In genomic region chr18:54261894-54262293, GRCh38 we compare ENCODE assay signal across 8 cellular contexts. TPM values are rescaled to one million over a fixed set of nuclear protein-coding genes. Genes with fewer than 3 reads are reported as not detected.
DNase-seq lines count a peak whose midpoint lies in the region; ATAC-seq and TF ChIP-seq lines count a peak whose summit lies in the region.

No MANE protein-coding gene starts in this region.

- H3K27me3 Mint-ChIP-seq in activated T-cell treated with anti-CD3 and anti-CD28 coated beads, Interleukin-2, amount 50 U/mL, for 4 hours (ENCODE audit: low read depth): no peaks in the 10 kb centered on the region
- no peaks in the 10 kb centered on the region for H3K27me3 Mint-ChIP-seq in stimulated activated naive B cell treated with anti-CD40 and anti-IgM and Interleukin-4, amounts not matched to agents 10 μg/mL and 1 μg/mL and 100 μg/mL, for 72 hours

- DNase-seq in activated T-cell treated with anti-CD3 and anti-CD28 coated beads for 24 hours (ENCODE audit: low read depth): peak; percentile 37
- DNase-seq in activated T-cell treated with anti-CD3 and anti-CD28 coated beads for 4 hours: no peak
- DNase-seq in activated T-cell treated with anti-CD3 and anti-CD28 coated beads, Interleukin-2, amount 50 U/mL, for 4 hours: no peak
- DNase-seq in stimulated activated naive B cell treated with anti-CD40 and anti-IgM and Interleukin-4, amounts not matched to agents 10 μg/mL and 1 μg/mL and 100 μg/mL, for 72 hours: peak; percentile 41
- no peak for DNase-seq in glomerular visceral epithelial cell (ENCODE audit: extremely low spot score)
- no peak for DNase-seq in HEK293T (ENCODE audit: extremely low spot score)
- no peak for DNase-seq in NCI-H510A treated with DMSO at 0.1 percent for 48 hours (lab: John Stamatoyannopoulos, UW)

- CTCF ChIA-PET in HEK293T (lab: Yijun Ruan, JAX): no interaction called here

- H3K4me1 Mint-ChIP-seq in activated T-cell treated with anti-CD3 and anti-CD28 coated beads, Interleukin-2, amount 50 U/mL, for 4 hours (ENCODE audit: low read depth): peaks cover 46% of the 10 kb centered on the region
- peaks cover 29 to 59% of the 10 kb centered on the region in 2 donors for H3K4me1 Mint-ChIP-seq in stimulated activated naive B cell treated with anti-CD40 and anti-IgM and Interleukin-4, amounts not matched to agents 10 μg/mL and 1 μg/mL and 100 μg/mL, for 72 hours

- no peaks in the 10 kb centered on the region for H3K9me3 Mint-ChIP-seq in activated T-cell treated with anti-CD3 and anti-CD28 coated beads, Interleukin-2, amount 50 U/mL, for 4 hours
- H3K9me3 Mint-ChIP-seq in stimulated activated naive B cell treated with anti-CD40 and anti-IgM and Interleukin-4, amounts not matched to agents 10 μg/mL and 1 μg/mL and 100 μg/mL, for 72 hours: no peaks in the 10 kb centered on the region

- ATAC-seq in HG03103 (IDR thresholded peaks at IDR 0.05; ENCODE audit: low read depth, unreplicated experiment): peak; percentile 74
- ATAC-seq in activated T-cell treated with anti-CD3 and anti-CD28 coated beads, Interleukin-2, amount 50 U/mL, for 4 hours: peak; percentile 70 to 77
- ATAC-seq in stimulated activated naive B cell treated with anti-CD40 and anti-IgM and Interleukin-4, amounts not matched to agents 10 μg/mL and 1 μg/mL and 100 μg/mL, for 72 hours (replicated peaks): peak; percentile 80 to 84

- H3K4me3 Mint-ChIP-seq in activated T-cell treated with anti-CD3 and anti-CD28 coated beads, Interleukin-2, amount 50 U/mL, for 4 hours: no peak overlapping the region
- H3K4me3 Mint-ChIP-seq in stimulated activated naive B cell treated with anti-CD40 and anti-IgM and Interleukin-4, amounts not matched to agents 10 μg/mL and 1 μg/mL and 100 μg/mL, for 72 hours: peak overlapping the region; percentile 59 to 69

- H3K27ac Mint-ChIP-seq in stimulated activated naive B cell treated with anti-CD40 and anti-IgM and Interleukin-4, amounts not matched to agents 10 μg/mL and 1 μg/mL and 100 μg/mL, for 72 hours: peak overlapping the region; percentile 93

- POLR2A ChIA-PET in HEK293T (lab: Yijun Ruan, JAX): no interaction called here

- H3K36me3 Mint-ChIP-seq in activated T-cell treated with anti-CD3 and anti-CD28 coated beads, Interleukin-2, amount 50 U/mL, for 4 hours (ENCODE audit: insufficient read depth): no peaks in the 10 kb centered on the region
- peaks cover 0 to 5% of the 10 kb centered on the region in 2 donors for H3K36me3 Mint-ChIP-seq in stimulated activated naive B cell treated with anti-CD40 and anti-IgM and Interleukin-4, amounts not matched to agents 10 μg/mL and 1 μg/mL and 100 μg/mL, for 72 hours

TF ChIP-seq in HEK293T, 16 proteins besides CTCF, POLR2A, EP300 and RAD21:
- TF ChIP-seq L3MBTL2 (conservative IDR thresholded peaks at IDR 0.05) (no peak), FOXA1 (IDR thresholded peaks at IDR 0.05) (no peak), BHLHE40 (IDR thresholded peaks at IDR 0.05; ENCODE audit: borderline replicate concordance) (no peak), SP1 (IDR thresholded peaks at IDR 0.05) (no peak), LEF1 (IDR thresholded peaks at IDR 0.05; ENCODE audit: borderline replicate concordance) (no peak), NFRKB (IDR thresholded peaks at IDR 0.05) (no peak), CTBP1 (IDR thresholded peaks at IDR 0.05; ENCODE audit: borderline replicate concordance) (no peak), FOXK2 (IDR thresholded peaks at IDR 0.05) (no peak), HDGF (IDR thresholded peaks at IDR 0.05; ENCODE audit: borderline replicate concordance) (no peak), SUZ12 (IDR thresholded peaks at IDR 0.05) (no peak), TARDBP (IDR thresholded peaks at IDR 0.05) (no peak), ELF4 (IDR thresholded peaks at IDR 0.05) (no peak), FOXM1 (IDR thresholded peaks at IDR 0.05; ENCODE audit: borderline replicate concordance) (no peak)
- TF ChIP-seq, protein P1, sequence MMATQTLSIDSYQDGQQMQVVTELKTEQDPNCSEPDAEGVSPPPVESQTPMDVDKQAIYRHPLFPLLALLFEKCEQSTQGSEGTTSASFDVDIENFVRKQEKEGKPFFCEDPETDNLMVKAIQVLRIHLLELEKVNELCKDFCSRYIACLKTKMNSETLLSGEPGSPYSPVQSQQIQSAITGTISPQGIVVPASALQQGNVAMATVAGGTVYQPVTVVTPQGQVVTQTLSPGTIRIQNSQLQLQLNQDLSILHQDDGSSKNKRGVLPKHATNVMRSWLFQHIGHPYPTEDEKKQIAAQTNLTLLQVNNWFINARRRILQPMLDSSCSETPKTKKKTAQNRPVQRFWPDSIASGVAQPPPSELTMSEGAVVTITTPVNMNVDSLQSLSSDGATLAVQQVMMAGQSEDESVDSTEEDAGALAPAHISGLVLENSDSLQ (IDR thresholded peaks at IDR 0.05): no peak
TF ChIP-seq in HEK293T: peak in this region for 0.

RNA-seq across cellular contexts. Expression of gene POLI, which starts 7.4 kb away (rescaled TPM):
- 10 to 100 TPM in 1 of 3 donors, 1 to 10 TPM in 2; 9.0 to 10.2 (median 9.5) TPM for total RNA-seq in activated T-cell treated with anti-CD3 and anti-CD28 coated beads, Interleukin-2, amount 50 U/mL, for 4 hours

RNA-seq across cellular contexts. Expression of gene MBD2, which starts 37.4 kb away (rescaled TPM):
- total RNA-seq in activated T-cell treated with anti-CD3 and anti-CD28 coated beads, Interleukin-2, amount 50 U/mL, for 4 hours: 100 to 1,000 TPM; 119 to 172 (median 135) TPM

Comparison
In these comparisons a context has a peak if more than half of its experiments do, and no peak if none do; other contexts are left out.
1. DNase-seq: peak in activated T-cell treated with anti-CD3 and anti-CD28 coated beads for 24 hours (single experiment) and stimulated activated naive B cell treated with anti-CD40 and anti-IgM and Interleukin-4, amounts not matched to agents 10 μg/mL and 1 μg/mL and 100 μg/mL, for 72 hours (single experiment); none in activated T-cell treated with anti-CD3 and anti-CD28 coated beads for 4 hours (single experiment), activated T-cell treated with anti-CD3 and anti-CD28 coated beads, Interleukin-2, amount 50 U/mL, for 4 hours (single experiment), glomerular visceral epithelial cell (single experiment), HEK293T (single experiment) and NCI-H510A treated with DMSO at 0.1 percent for 48 hours (single experiment).
2. Peak in every context shown above with its lines, with median percentiles within 50 percentile points of each other: ATAC-seq.